1 cellular context compared by ENCODE assay signal in the genomic region with DNA sequence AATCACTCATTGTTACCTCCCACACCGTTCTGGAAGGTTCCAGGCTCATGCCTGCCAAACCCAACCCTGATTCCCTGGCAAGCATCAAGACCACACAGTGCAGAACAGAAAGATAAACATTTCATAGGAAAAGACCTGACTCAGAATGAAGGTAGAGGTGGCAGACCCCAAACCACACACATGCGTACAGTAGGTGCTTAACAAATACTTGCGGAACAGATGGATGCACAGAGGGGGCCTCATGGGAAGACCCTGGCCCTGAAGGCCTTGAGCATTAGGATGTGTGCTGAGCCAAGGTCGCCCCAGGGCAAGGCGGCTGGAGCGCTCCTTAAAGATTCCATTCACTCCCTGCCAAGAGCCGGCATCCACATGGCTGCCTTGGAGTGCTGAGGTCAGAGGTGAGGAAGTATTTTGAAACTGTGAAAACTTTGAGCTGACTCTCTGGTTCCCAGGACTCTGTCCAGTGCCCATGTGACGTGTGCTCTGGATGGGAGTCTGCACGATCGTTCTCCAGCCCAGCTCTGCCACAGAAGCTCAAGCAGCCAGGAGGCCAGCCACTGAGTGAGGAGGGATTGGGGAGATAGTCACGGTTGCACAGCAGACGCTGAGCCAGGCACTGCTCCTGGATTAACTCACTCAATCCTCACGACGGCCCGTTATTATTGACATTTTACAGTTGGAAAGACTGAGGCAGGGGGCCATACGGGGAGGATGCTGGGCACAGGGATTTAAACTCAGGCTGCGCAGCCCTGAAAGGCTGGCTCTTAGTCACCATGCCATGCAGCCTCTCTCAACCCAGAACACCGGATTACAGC.
TF ChIP-seq lines count a peak whose summit lies in the region.

No MANE protein-coding gene starts in this region.

TF ChIP-seq in GM23338, 12 proteins besides CTCF, POLR2A, EP300 and RAD21:
- no peak for TF ChIP-seq NANOG (IDR thresholded peaks at IDR 0.05; ENCODE audit: borderline replicate concordance)
- TF ChIP-seq, protein P1, sequence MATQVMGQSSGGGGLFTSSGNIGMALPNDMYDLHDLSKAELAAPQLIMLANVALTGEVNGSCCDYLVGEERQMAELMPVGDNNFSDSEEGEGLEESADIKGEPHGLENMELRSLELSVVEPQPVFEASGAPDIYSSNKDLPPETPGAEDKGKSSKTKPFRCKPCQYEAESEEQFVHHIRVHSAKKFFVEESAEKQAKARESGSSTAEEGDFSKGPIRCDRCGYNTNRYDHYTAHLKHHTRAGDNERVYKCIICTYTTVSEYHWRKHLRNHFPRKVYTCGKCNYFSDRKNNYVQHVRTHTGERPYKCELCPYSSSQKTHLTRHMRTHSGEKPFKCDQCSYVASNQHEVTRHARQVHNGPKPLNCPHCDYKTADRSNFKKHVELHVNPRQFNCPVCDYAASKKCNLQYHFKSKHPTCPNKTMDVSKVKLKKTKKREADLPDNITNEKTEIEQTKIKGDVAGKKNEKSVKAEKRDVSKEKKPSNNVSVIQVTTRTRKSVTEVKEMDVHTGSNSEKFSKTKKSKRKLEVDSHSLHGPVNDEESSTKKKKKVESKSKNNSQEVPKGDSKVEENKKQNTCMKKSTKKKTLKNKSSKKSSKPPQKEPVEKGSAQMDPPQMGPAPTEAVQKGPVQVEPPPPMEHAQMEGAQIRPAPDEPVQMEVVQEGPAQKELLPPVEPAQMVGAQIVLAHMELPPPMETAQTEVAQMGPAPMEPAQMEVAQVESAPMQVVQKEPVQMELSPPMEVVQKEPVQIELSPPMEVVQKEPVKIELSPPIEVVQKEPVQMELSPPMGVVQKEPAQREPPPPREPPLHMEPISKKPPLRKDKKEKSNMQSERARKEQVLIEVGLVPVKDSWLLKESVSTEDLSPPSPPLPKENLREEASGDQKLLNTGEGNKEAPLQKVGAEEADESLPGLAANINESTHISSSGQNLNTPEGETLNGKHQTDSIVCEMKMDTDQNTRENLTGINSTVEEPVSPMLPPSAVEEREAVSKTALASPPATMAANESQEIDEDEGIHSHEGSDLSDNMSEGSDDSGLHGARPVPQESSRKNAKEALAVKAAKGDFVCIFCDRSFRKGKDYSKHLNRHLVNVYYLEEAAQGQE (IDR thresholded peaks at IDR 0.05; ENCODE audit: unreplicated experiment): no peak
- no peak for TF ChIP-seq EZH2 (IDR thresholded peaks at IDR 0.05; ENCODE audit: low read depth, unreplicated experiment)
- TF ChIP-seq CREB1 (CRISPR knock-in tag; IDR thresholded peaks at IDR 0.05; ENCODE audit: low read depth): no peak
- no peak for TF ChIP-seq ZNF331 (CRISPR knock-in tag; IDR thresholded peaks at IDR 0.05; ENCODE audit: low read depth)
- no peak for TF ChIP-seq EZH2phosphoT487 (IDR thresholded peaks at IDR 0.05; ENCODE audit: unreplicated experiment)
- no peak for TF ChIP-seq ETS1 (IDR thresholded peaks at IDR 0.05)
- TF ChIP-seq, protein P2, sequence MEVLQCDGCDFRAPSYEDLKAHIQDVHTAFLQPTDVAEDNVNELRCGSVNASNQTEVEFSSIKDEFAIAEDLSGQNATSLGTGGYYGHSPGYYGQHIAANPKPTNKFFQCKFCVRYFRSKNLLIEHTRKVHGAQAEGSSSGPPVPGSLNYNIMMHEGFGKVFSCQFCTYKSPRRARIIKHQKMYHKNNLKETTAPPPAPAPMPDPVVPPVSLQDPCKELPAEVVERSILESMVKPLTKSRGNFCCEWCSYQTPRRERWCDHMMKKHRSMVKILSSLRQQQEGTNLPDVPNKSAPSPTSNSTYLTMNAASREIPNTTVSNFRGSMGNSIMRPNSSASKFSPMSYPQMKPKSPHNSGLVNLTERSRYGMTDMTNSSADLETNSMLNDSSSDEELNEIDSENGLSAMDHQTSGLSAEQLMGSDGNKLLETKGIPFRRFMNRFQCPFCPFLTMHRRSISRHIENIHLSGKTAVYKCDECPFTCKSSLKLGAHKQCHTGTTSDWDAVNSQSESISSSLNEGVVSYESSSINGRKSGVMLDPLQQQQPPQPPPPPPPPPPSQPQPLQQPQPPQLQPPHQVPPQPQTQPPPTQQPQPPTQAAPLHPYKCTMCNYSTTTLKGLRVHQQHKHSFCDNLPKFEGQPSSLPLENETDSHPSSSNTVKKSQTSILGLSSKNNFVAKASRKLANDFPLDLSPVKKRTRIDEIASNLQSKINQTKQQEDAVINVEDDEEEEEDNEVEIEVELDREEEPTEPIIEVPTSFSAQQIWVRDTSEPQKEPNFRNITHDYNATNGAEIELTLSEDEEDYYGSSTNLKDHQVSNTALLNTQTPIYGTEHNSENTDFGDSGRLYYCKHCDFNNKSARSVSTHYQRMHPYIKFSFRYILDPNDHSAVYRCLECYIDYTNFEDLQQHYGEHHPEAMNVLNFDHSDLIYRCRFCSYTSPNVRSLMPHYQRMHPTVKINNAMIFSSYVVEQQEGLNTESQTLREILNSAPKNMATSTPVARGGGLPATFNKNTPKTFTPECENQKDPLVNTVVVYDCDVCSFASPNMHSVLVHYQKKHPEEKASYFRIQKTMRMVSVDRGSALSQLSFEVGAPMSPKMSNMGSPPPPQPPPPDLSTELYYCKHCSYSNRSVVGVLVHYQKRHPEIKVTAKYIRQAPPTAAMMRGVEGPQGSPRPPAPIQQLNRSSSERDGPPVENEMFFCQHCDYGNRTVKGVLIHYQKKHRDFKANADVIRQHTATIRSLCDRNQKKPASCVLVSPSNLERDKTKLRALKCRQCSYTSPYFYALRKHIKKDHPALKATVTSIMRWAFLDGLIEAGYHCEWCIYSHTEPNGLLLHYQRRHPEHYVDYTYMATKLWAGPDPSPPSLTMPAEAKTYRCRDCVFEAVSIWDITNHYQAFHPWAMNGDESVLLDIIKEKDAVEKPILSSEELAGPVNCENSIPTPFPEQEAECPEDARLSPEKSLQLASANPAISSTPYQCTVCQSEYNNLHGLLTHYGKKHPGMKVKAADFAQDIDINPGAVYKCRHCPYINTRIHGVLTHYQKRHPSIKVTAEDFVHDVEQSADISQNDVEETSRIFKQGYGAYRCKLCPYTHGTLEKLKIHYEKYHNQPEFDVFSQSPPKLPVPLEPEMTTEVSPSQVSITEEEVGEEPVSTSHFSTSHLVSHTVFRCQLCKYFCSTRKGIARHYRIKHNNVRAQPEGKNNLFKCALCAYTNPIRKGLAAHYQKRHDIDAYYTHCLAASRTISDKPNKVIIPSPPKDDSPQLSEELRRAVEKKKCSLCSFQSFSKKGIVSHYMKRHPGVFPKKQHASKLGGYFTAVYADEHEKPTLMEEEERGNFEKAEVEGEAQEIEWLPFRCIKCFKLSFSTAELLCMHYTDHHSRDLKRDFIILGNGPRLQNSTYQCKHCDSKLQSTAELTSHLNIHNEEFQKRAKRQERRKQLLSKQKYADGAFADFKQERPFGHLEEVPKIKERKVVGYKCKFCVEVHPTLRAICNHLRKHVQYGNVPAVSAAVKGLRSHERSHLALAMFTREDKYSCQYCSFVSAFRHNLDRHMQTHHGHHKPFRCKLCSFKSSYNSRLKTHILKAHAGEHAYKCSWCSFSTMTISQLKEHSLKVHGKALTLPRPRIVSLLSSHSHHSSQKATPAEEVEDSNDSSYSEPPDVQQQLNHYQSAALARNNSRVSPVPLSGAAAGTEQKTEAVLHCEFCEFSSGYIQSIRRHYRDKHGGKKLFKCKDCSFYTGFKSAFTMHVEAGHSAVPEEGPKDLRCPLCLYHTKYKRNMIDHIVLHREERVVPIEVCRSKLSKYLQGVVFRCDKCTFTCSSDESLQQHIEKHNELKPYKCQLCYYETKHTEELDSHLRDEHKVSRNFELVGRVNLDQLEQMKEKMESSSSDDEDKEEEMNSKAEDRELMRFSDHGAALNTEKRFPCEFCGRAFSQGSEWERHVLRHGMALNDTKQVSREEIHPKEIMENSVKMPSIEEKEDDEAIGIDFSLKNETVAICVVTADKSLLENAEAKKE (CRISPR knock-in tag; IDR thresholded peaks at IDR 0.05): no peak
- no peak for TF ChIP-seq STAT1 (IDR thresholded peaks at IDR 0.05; ENCODE audit: unreplicated experiment)
- no peak for TF ChIP-seq JUNB (IDR thresholded peaks at IDR 0.05; ENCODE audit: unreplicated experiment)
- no peak for TF ChIP-seq POLR2AphosphoS5 (IDR thresholded peaks at IDR 0.05; ENCODE audit: low read depth)
- TF ChIP-seq ZNF114 (CRISPR knock-in tag; IDR thresholded peaks at IDR 0.05): no peak
